In the genomic region with DNA sequence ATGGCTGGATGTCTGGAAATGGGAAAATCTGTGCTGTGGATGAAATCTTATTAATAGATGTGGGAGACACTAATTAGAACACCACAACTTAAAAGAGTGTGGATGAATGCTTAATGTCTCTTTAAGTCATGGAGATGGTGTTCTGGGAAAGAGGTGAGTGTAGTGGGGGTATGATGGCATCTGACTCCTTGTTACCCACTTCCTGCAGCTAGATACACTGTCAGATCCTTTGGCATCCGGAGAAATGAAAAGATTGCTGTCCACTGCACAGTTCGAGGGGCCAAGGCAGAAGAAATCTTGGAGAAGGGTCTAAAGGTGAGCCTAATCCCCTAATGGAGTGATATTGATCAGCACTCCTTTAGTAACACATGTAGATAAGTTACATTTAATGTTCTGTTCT, we compare ENCODE assay signal across 10 cellular contexts. TPM values are rescaled to one million over a fixed set of nuclear protein-coding genes. Genes with fewer than 3 reads are reported as not detected.
A peak's percentile ranks its signal among the peaks of the same experiment; 100 is the strongest.
DNase-seq lines count a peak whose midpoint lies in the region; ATAC-seq and TF ChIP-seq lines count a peak whose summit lies in the region.
"Had no signal": no experiment of that assay in that cellular context is flagged by ENCODE, and none has a peak within 500 bp of the region (broad histone marks: within the 10 kb centered on the region; RNA-seq: fewer than 3 reads in every experiment).

No MANE protein-coding gene starts in this region.

- peaks cover 70% of the 10 kb centered on the region for H3K36me3 Mint-ChIP-seq in activated naive CD8-positive, alpha-beta T cell treated with anti-CD3 and anti-CD28 coated beads, Interleukin-2, amount 50 U/mL, for 24 hours (ENCODE audit: low read depth)
- H3K36me3 Mint-ChIP-seq in memory B cell, result peaks cover 31% of the 10 kb centered on the region

- H3K4me3 ChIP-seq in AG04450 (ENCODE audit: low read depth, low read length) (peak overlapping the region; percentile 91), HL-60 (replicated peaks; ENCODE audit: insufficient read depth, low read length) (peak overlapping the region; percentile 66)

- POLR2A ChIA-PET in AG04450 (lab: Yijun Ruan, JAX), result interaction anchor here (1.1 kb wide), 1 partner anchor 27 kb away, joined by 6 read pairs; no protein-coding TSS in a partner anchor

- DNase-seq in AG04450 (ENCODE audit: low read depth, low spot score) (no peak), HL-60 (ENCODE audit: low read depth in 1 of 2, low spot score in 1 of 2) (no peak), memory B cell (ENCODE audit: low spot score in 2 of 2) (no peak), GM10266 (ENCODE audit: extremely low spot score) (no peak), LoVo (ENCODE audit: low spot score) (no peak), GM20000 (ENCODE audit: low spot score) (no peak)
- DNase-seq in activated naive CD8-positive, alpha-beta T cell treated with anti-CD3 and anti-CD28 coated beads, Interleukin-2, amount 50 U/mL, for 24 hours, result no peak
- DNase-seq: NCI-H510A treated with DMSO at 0.1 percent for 48 hours had no signal

- no peaks in the 10 kb centered on the region for H3K9me3 Mint-ChIP-seq in activated naive CD8-positive, alpha-beta T cell treated with anti-CD3 and anti-CD28 coated beads, Interleukin-2, amount 50 U/mL, for 24 hours
- no peaks in the 10 kb centered on the region for H3K9me3 Mint-ChIP-seq in memory B cell

- H3K27me3 ChIP-seq in AG04450 (ENCODE audit: control insufficient read depth, insufficient read depth, low read length) (no peaks in the 10 kb centered on the region), HL-60 (ENCODE audit: insufficient read depth, poor library complexity, severe bottlenecking) (no peaks in the 10 kb centered on the region)
- H3K27me3 ChIP-seq: neutrophil had no signal

- peak overlapping the region; percentile 86 for H3K4me3 Mint-ChIP-seq in activated naive CD8-positive, alpha-beta T cell treated with anti-CD3 and anti-CD28 coated beads, Interleukin-2, amount 50 U/mL, for 24 hours
- peak overlapping the region; percentile 41 for H3K4me3 Mint-ChIP-seq in memory B cell

- peak overlapping the region; percentile 97 for H3K27ac Mint-ChIP-seq in activated naive CD8-positive, alpha-beta T cell treated with anti-CD3 and anti-CD28 coated beads, Interleukin-2, amount 50 U/mL, for 24 hours
- H3K27ac Mint-ChIP-seq in memory B cell, result peak overlapping the region; percentile 89

- H3K4me1 Mint-ChIP-seq in activated naive CD8-positive, alpha-beta T cell treated with anti-CD3 and anti-CD28 coated beads, Interleukin-2, amount 50 U/mL, for 24 hours, result peaks cover 60% of the 10 kb centered on the region
- H3K4me1 Mint-ChIP-seq in memory B cell, result peaks cover 37% of the 10 kb centered on the region

- TF ChIP-seq CTCF in AG04450 (IDR thresholded peaks at IDR 0.05; ENCODE audit: low read depth, low read length) (no peak), HL-60 (IDR thresholded peaks at IDR 0.05; ENCODE audit: insufficient read depth, low read length) (no peak), GM10266 (IDR thresholded peaks at IDR 0.05; ENCODE audit: control insufficient read depth, insufficient read depth, low read depth, missing control alignments) (no peak), GM20000 (IDR thresholded peaks at IDR 0.05; ENCODE audit: extremely low read depth, missing control alignments) (no peak)

- H3K27me3 Mint-ChIP-seq in activated naive CD8-positive, alpha-beta T cell treated with anti-CD3 and anti-CD28 coated beads, Interleukin-2, amount 50 U/mL, for 24 hours, result no peaks in the 10 kb centered on the region
- H3K27me3 Mint-ChIP-seq in memory B cell, result no peaks in the 10 kb centered on the region

- CTCF ChIA-PET in AG04450 (lab: Charles Lee), result interaction anchor here (1.9 kb wide), 1 partner anchor 56 kb away, joined by 5 read pairs; no protein-coding TSS in a partner anchor

- H3K9me3 ChIP-seq in AG04450 (ENCODE audit: control insufficient read depth, insufficient read depth, low read length), result peaks cover 4% of the 10 kb centered on the region; the same call in 1 of the 2 replicates
- H3K9me3 ChIP-seq: neutrophil had no signal

- ATAC-seq in activated naive CD8-positive, alpha-beta T cell treated with anti-CD3 and anti-CD28 coated beads, Interleukin-2, amount 50 U/mL, for 24 hours, result no peak
- no peak for ATAC-seq in memory B cell (ENCODE audit: low read depth)
- no peak for ATAC-seq in GM18519 (IDR thresholded peaks at IDR 0.05; ENCODE audit: low FRiP score, unreplicated experiment)

- H3K27ac ChIP-seq in AG04450 (ENCODE audit: low read depth, low read length) (no peak overlapping the region), HL-60 (replicated peaks) (peak overlapping the region; percentile 91; the same call in 1 of the 2 replicates)
- H3K27ac ChIP-seq: neutrophil had no signal

RNA-seq across cellular contexts. Expression of gene RPL11, which starts 2.0 kb away (rescaled TPM):
- 1,898 and 2,055 TPM in 2 replicates for polyA plus RNA-seq in AG04450 (2011; rRNA removed)
- 413 and 429 TPM in 2 replicates for polyA minus RNA-seq in AG04450 (2011; rRNA and poly(A)+ RNA removed)

RNA-seq across cellular contexts. Expression of gene ELOA, which starts 49.7 kb away (rescaled TPM):
- 27.5 and 30.8 TPM in 2 replicates for polyA plus RNA-seq in AG04450 (2011; rRNA removed)
- polyA minus RNA-seq in AG04450 (2011; rRNA and poly(A)+ RNA removed), result 29.7 and 31.1 TPM in 2 replicates
